13 cellular contexts compared by ENCODE assay signal in genomic region chrX:41563881-41564280, GRCh38.
"Had no signal": no experiment of that assay in that cellular context is flagged by ENCODE, and none has a peak within 500 bp of the region (broad histone marks: within the 10 kb centered on the region; RNA-seq: fewer than 3 reads in every experiment).

No MANE protein-coding gene starts in this region.

- H2AFZ ChIP-seq: parathyroid adenoma had no signal

- H3K36me3 ChIP-seq: uterus had no signal

- DNase-seq: activated CD4-positive, alpha-beta T cell treated with anti-CD3 and anti-CD28 coated beads, Interleukin-2, amount 50 U/mL, for 4 hours; activated CD8-positive, alpha-beta memory T cell treated with anti-CD3 and anti-CD28 coated beads, Interleukin-2, amount 50 U/mL, for 48 hours; activated naive CD4-positive, alpha-beta T cell treated with anti-CD3 and anti-CD28 coated beads, Interleukin-2, amount 10 ng/mL, durations not matched to agents 7 days and 5 days; left ventricle myocardium superior; retina; tibial artery; uterus had no signal

- H3K9me3 Mint-ChIP-seq: activated naive CD4-positive, alpha-beta T cell treated with anti-CD3 and anti-CD28 coated beads, Interleukin-2, amount 10 ng/mL, durations not matched to agents 7 days and 5 days; neural crest cell; T-helper 2 cell treated with Interferon-gamma antibody and Interleukin-4, amounts not matched to agents 5 μg/mL and 100 μg/mL, for 36 hours had no signal

- H3K4me3 ChIP-seq: gastroesophageal sphincter, skin epidermis, tibial artery, uterus had no signal

- H3K9me3 ChIP-seq: gastroesophageal sphincter, tibial artery, uterus had no signal

- H3K9ac ChIP-seq: parathyroid adenoma had no signal

- H3K27me3 ChIP-seq: gastroesophageal sphincter, tibial artery, uterus had no signal

- H3K4me1 ChIP-seq: parathyroid adenoma, uterus had no signal

- FAIRE-seq: bronchial epithelial cell had no signal

- H3K79me2 ChIP-seq: parathyroid adenoma had no signal

- H3K27ac ChIP-seq: gastroesophageal sphincter, parathyroid adenoma, skin epidermis, uterus had no signal

- ATAC-seq: gastroesophageal sphincter, left ventricle myocardium superior had no signal

- H3K27me3 Mint-ChIP-seq: activated naive CD4-positive, alpha-beta T cell treated with anti-CD3 and anti-CD28 coated beads, Interleukin-2, amount 10 ng/mL, durations not matched to agents 7 days and 5 days had no signal

- H3K27ac Mint-ChIP-seq: activated naive CD4-positive, alpha-beta T cell treated with anti-CD3 and anti-CD28 coated beads, Interleukin-2, amount 10 ng/mL, durations not matched to agents 7 days and 5 days; T-helper 2 cell treated with Interferon-gamma antibody and Interleukin-4, amounts not matched to agents 5 μg/mL and 100 μg/mL, for 36 hours had no signal

- H3K4me3 Mint-ChIP-seq: activated naive CD4-positive, alpha-beta T cell treated with anti-CD3 and anti-CD28 coated beads, Interleukin-2, amount 10 ng/mL, durations not matched to agents 7 days and 5 days; neural crest cell; T-helper 2 cell treated with Interferon-gamma antibody and Interleukin-4, amounts not matched to agents 5 μg/mL and 100 μg/mL, for 36 hours had no signal
